9 cellular contexts compared by ENCODE assay signal in genomic region chr16:53518550-53519416, GRCh38. TPM values are rescaled to one million over a fixed set of nuclear protein-coding genes. Genes with fewer than 3 reads are reported as not detected.
A peak's percentile ranks its signal among the peaks of the same experiment; 100 is the strongest.
DNase-seq lines count a peak whose midpoint lies in the region; ATAC-seq and TF ChIP-seq lines count a peak whose summit lies in the region.
"Had no signal": no experiment of that assay in that cellular context is flagged by ENCODE, and none has a peak within 500 bp of the region (broad histone marks: within the 10 kb centered on the region; RNA-seq: fewer than 3 reads in every experiment).

No MANE protein-coding gene starts in this region.

- ATAC-seq in HG03354 (IDR thresholded peaks at IDR 0.05; ENCODE audit: poor library complexity, severe bottlenecking, unreplicated experiment) = peak; percentile 99
- peak; percentile 87 to 91 for ATAC-seq in activated CD4-positive, CD25-positive, alpha-beta regulatory T cell treated with anti-CD3 and anti-CD28 coated beads, Interleukin-2, amount 50 U/mL, for 24 hours
- ATAC-seq in PC-3 = no peak

- H3K9me3 Mint-ChIP-seq in MCF 10A (ENCODE audit: unreplicated experiment) = no peaks in the 10 kb centered on the region

- no peaks in the 10 kb centered on the region for H3K27me3 Mint-ChIP-seq in MCF 10A (ENCODE audit: insufficient read depth, unreplicated experiment)

- H3K4me2 ChIP-seq in PC-3 (ENCODE audit: low read length) = no peak overlapping the region

- no peak overlapping the region for H2AFZ ChIP-seq in PC-3 (ENCODE audit: low read length)

- no peak overlapping the region for H3K9ac ChIP-seq in PC-3 (ENCODE audit: low read length)

- H3K27ac ChIP-seq in breast epithelium = peak overlapping the region; percentile 45 to 89
- H3K27ac ChIP-seq in dorsolateral prefrontal cortex = peak overlapping the region in 45 of 59 donors; percentile 4 to 82 (median 57)
- H3K27ac ChIP-seq in PC-3 (ENCODE audit: low read length) = no peak overlapping the region
- H3K27ac ChIP-seq: epithelial cell of prostate had no signal

- no peaks in the 10 kb centered on the region for H3K79me2 ChIP-seq in PC-3 (ENCODE audit: low read length)

- TF ChIP-seq POLR2A in breast epithelium (IDR thresholded peaks at IDR 0.05) = no peak

- no peaks in the 10 kb centered on the region for H3K27me3 ChIP-seq in breast epithelium
- H3K27me3 ChIP-seq in dorsolateral prefrontal cortex = no peaks in the 10 kb centered on the region
- H3K27me3 ChIP-seq in PC-3 (ENCODE audit: low read length) = no peaks in the 10 kb centered on the region

- peak overlapping the region in 1 of 3 donors; percentile 33 for H3K4me3 ChIP-seq in breast epithelium
- H3K4me3 ChIP-seq in dorsolateral prefrontal cortex = peak overlapping the region in 1 of 59 donors; percentile 15
- H3K4me3 ChIP-seq in skeletal muscle cell (ENCODE audit: low read depth, low read length) = no peak overlapping the region
- no peak overlapping the region for H3K4me3 ChIP-seq in PC-3 (ENCODE audit: low read length)

- intact Hi-C loops in breast epithelium (cut with DNase I; ENCODE audit: low total_unique reads) (no loop called here), MCF 10A (cut with micrococcal nuclease) (no loop called here), dorsolateral prefrontal cortex (cut with DNase I) (loop anchor here in 1 of 2 donors (10.0 kb wide), 1 partner anchor 464 kb away; the partner anchor contains the start of genes CHD9 and CHD9NB), PC-3 (cut with micrococcal nuclease) (no loop called here)

- no peaks in the 10 kb centered on the region for H3K9me2 ChIP-seq in PC-3 (replicated peaks; ENCODE audit: low read length)

- no peak for TF ChIP-seq CTCF in breast epithelium (IDR thresholded peaks at IDR 0.05)
- no peak for TF ChIP-seq CTCF in MCF 10A (IDR thresholded peaks at IDR 0.05; ENCODE audit: unreplicated experiment)
- no peak for TF ChIP-seq CTCF in dorsolateral prefrontal cortex (IDR thresholded peaks at IDR 0.05 in 54 of 56, conservative IDR thresholded peaks at IDR 0.05 in 2 of 56; ENCODE audit: low read depth in 1 of 56, partially characterized antibody in 56 of 56)
- TF ChIP-seq CTCF in PC-3 (conservative IDR thresholded peaks at IDR 0.05; ENCODE audit: low read depth, low read length) = no peak

- POLR2A ChIA-PET in MCF 10A (lab: Yijun Ruan, JAX) = no interaction called here
- POLR2A ChIA-PET in PC-3 (lab: Charles Lee; ENCODE audit: unreplicated experiment) = no interaction called here

- H4K20me1 ChIP-seq in PC-3 (ENCODE audit: low read length) = no peaks in the 10 kb centered on the region

- no peaks in the 10 kb centered on the region for H3K36me3 Mint-ChIP-seq in MCF 10A (ENCODE audit: insufficient read depth, unreplicated experiment)

- H3F3A ChIP-seq in PC-3 (ENCODE audit: low read length, unreplicated experiment) = no peaks in the 10 kb centered on the region

- H3K9me3 ChIP-seq in breast epithelium = no peaks in the 10 kb centered on the region
- no peaks in the 10 kb centered on the region for H3K9me3 ChIP-seq in PC-3 (ENCODE audit: low read length)

- DNase-seq in breast epithelium (ENCODE audit: low spot score in 2 of 2) (peak in 1 of 2 donors; percentile 26), MCF 10A (ENCODE audit: unreplicated experiment) (no peak), dorsolateral prefrontal cortex (no peak), skeletal muscle cell (ENCODE audit: low read depth) (peak; percentile 54), DMS 273 (lab: John Stamatoyannopoulos, UW; ENCODE audit: unreplicated experiment) (no peak), PC-3 (no peak)

- H3K27ac Mint-ChIP-seq in MCF 10A (ENCODE audit: low read depth, unreplicated experiment) = no peak overlapping the region

- no TSS peak for BruUV-seq in MCF 10A (replicated peaks; lab: Mats Ljungman, UMichigan)
- BruUV-seq in PC-3 (replicated peaks; lab: Mats Ljungman, UMichigan) = no TSS peak

- no peaks in the 10 kb centered on the region for H3K4me1 Mint-ChIP-seq in MCF 10A (ENCODE audit: insufficient read depth, unreplicated experiment)

- H3K36me3 ChIP-seq in breast epithelium (no peaks in the 10 kb centered on the region), PC-3 (ENCODE audit: low read depth, low read length) (no peaks in the 10 kb centered on the region)

- CTCF ChIA-PET in MCF 10A (lab: Yijun Ruan, JAX) = interaction anchor here (0.6 to 1.3 kb wide), 3 partner anchors 9 to 39 kb away, joined by 3 read pairs; no protein-coding TSS in a partner anchor
- CTCF ChIA-PET in PC-3 (lab: Charles Lee) = no interaction called here

- no peak overlapping the region for H3K4me3 Mint-ChIP-seq in MCF 10A (ENCODE audit: unreplicated experiment)

- H3K4me1 ChIP-seq in breast epithelium = no peaks in the 10 kb centered on the region
- no peaks in the 10 kb centered on the region for H3K4me1 ChIP-seq in PC-3 (ENCODE audit: insufficient read depth, low read length)

RNA-seq across cellular contexts. Expression of gene AKTIP, which starts 15.8 kb away (rescaled TPM):
- 10 to 100 TPM; 39.3 to 56.3 (median 45.3) TPM for total RNA-seq in breast epithelium
- total RNA-seq in MCF 10A (2022) = 27.6 and 30.3 TPM in 2 replicates
- total RNA-seq in dorsolateral prefrontal cortex = 100 to 1,000 TPM in 83 of 120 experiments, 10 to 100 TPM in 37; 80.9 to 138 (median 106) TPM
- total RNA-seq in PC-3 (2014; rRNA removed) = 13.2 and 32.5 TPM in 2 replicates
